ENCODE assay signal across 8 cellular contexts in genomic region chr2:72605836-72606442, GRCh38.
A peak's percentile ranks its signal among the peaks of the same experiment; 100 is the strongest.
DNase-seq lines count a peak whose midpoint lies in the region; ATAC-seq and TF ChIP-seq lines count a peak whose summit lies in the region.

No MANE protein-coding gene starts in this region.

- peaks cover 6% of the 10 kb centered on the region for H3F3A ChIP-seq in SK-N-SH (replicated peaks; ENCODE audit: insufficient read depth)

- no peaks in the 10 kb centered on the region; the same call in 1 of the 2 replicates for H3K9me3 ChIP-seq in SK-N-SH
- no peaks in the 10 kb centered on the region for H3K9me3 ChIP-seq in esophagus muscularis mucosa
- H3K9me3 ChIP-seq in tibial artery = no peaks in the 10 kb centered on the region

- H3K9me2 ChIP-seq in SK-N-SH = no peaks in the 10 kb centered on the region

- H3K36me3 ChIP-seq in SK-N-SH (replicated peaks in 1 of 2; ENCODE audit: control insufficient read depth in 1 of 2, insufficient read depth in 2 of 2, low read length in 1 of 2) (peaks cover 0 to 8% of the 10 kb centered on the region in 2 experiments), esophagus muscularis mucosa (no peaks in the 10 kb centered on the region), tibial artery (no peaks in the 10 kb centered on the region)

- H4K20me1 ChIP-seq in SK-N-SH (ENCODE audit: insufficient read depth) = no peaks in the 10 kb centered on the region

- H3K4me2 ChIP-seq in SK-N-SH = no peak overlapping the region

- no peak for TF ChIP-seq EP300 in SK-N-SH (IDR thresholded peaks at IDR 0.05; ENCODE audit: borderline replicate concordance in 1 of 2, low read depth in 1 of 2, low read length in 1 of 2)
- TF ChIP-seq EP300 in esophagus muscularis mucosa (IDR thresholded peaks at IDR 0.05) = no peak

- H3K27me3 ChIP-seq in SK-N-SH (ENCODE audit: insufficient read depth) (no peaks in the 10 kb centered on the region), esophagus muscularis mucosa (no peaks in the 10 kb centered on the region), tibial artery (no peaks in the 10 kb centered on the region)

- peak; percentile 16 for DNase-seq in SK-N-SH
- peak; percentile 28 for DNase-seq in NCI-H2227 treated with DMSO at 0.1 percent for 48 hours (lab: John Stamatoyannopoulos, UW)
- DNase-seq in esophagus muscularis mucosa (ENCODE audit: extremely low spot score) = no peak
- DNase-seq in tibial artery = no peak
- no peak for DNase-seq in GOT3 (lab: John Stamatoyannopoulos, UW)
- DNase-seq in activated T-helper 1 cell treated with anti-CD3 and anti-CD28 coated beads, Interleukin-12 subunit alpha, Interleukin-12 subunit beta, Interleukin-2, Interleukin-4 antibody, amounts not matched to agents 30 ng/mL and 10 ng/mL and 1 ng/mL, durations not matched to agents 14 hours and 24 hours and 36 hours (ENCODE audit: low spot score) = no peak
- DNase-seq in stimulated activated naive CD8-positive, alpha-beta T cell treated with anti-CD3 and anti-CD28 coated beads, Interleukin-15, amount 100 ng/mL, for 72 hours = no peak

- TF ChIP-seq CTCF in SK-N-SH (IDR thresholded peaks at IDR 0.05) (peak; percentile 85), esophagus muscularis mucosa (IDR thresholded peaks at IDR 0.05) (peak; percentile 43 to 70 (median 52)), tibial artery (IDR thresholded peaks at IDR 0.05) (peak; percentile 16 to 50)

- no peak overlapping the region for H2AFZ ChIP-seq in SK-N-SH (ENCODE audit: low read depth)

- no peak overlapping the region for H3K9ac ChIP-seq in SK-N-SH

- H3K9me3 Mint-ChIP-seq in activated T-helper 1 cell treated with anti-CD3 and anti-CD28 coated beads, Interleukin-12 subunit alpha, Interleukin-12 subunit beta, Interleukin-2, Interleukin-4 antibody, amounts not matched to agents 30 ng/mL and 10 ng/mL and 1 ng/mL, durations not matched to agents 14 hours and 24 hours and 36 hours = no peaks in the 10 kb centered on the region
- H3K9me3 Mint-ChIP-seq in stimulated activated naive CD8-positive, alpha-beta T cell treated with anti-CD3 and anti-CD28 coated beads, Interleukin-15, amount 100 ng/mL, for 72 hours = peaks cover 0 to 7% of the 10 kb centered on the region in 2 donors

- POLR2A ChIA-PET in SK-N-SH (lab: Yijun Ruan, JAX) = no interaction called here

- no peak overlapping the region for H3K4me3 Mint-ChIP-seq in activated T-helper 1 cell treated with anti-CD3 and anti-CD28 coated beads, Interleukin-12 subunit alpha, Interleukin-12 subunit beta, Interleukin-2, Interleukin-4 antibody, amounts not matched to agents 30 ng/mL and 10 ng/mL and 1 ng/mL, durations not matched to agents 14 hours and 24 hours and 36 hours
- no peak overlapping the region for H3K4me3 Mint-ChIP-seq in stimulated activated naive CD8-positive, alpha-beta T cell treated with anti-CD3 and anti-CD28 coated beads, Interleukin-15, amount 100 ng/mL, for 72 hours

- no peaks in the 10 kb centered on the region for H3K79me2 ChIP-seq in SK-N-SH (ENCODE audit: insufficient read depth)

- H3K36me3 Mint-ChIP-seq in activated T-helper 1 cell treated with anti-CD3 and anti-CD28 coated beads, Interleukin-12 subunit alpha, Interleukin-12 subunit beta, Interleukin-2, Interleukin-4 antibody, amounts not matched to agents 30 ng/mL and 10 ng/mL and 1 ng/mL, durations not matched to agents 14 hours and 24 hours and 36 hours (ENCODE audit: low read depth) = no peaks in the 10 kb centered on the region

- H3K4me3 ChIP-seq in SK-N-SH (ENCODE audit: low read depth in 2 of 2, low read length in 1 of 2) (peak overlapping the region in 1 of 2 experiments; percentile 11; a peak in 1 of 4 replicates), esophagus muscularis mucosa (no peak overlapping the region), tibial artery (no peak overlapping the region)

- TF ChIP-seq RAD21 in SK-N-SH (IDR thresholded peaks at IDR 0.05; ENCODE audit: low read length) = peak; percentile 58

- H3K27me3 Mint-ChIP-seq in activated T-helper 1 cell treated with anti-CD3 and anti-CD28 coated beads, Interleukin-12 subunit alpha, Interleukin-12 subunit beta, Interleukin-2, Interleukin-4 antibody, amounts not matched to agents 30 ng/mL and 10 ng/mL and 1 ng/mL, durations not matched to agents 14 hours and 24 hours and 36 hours (ENCODE audit: insufficient read depth) = peaks cover 7% of the 10 kb centered on the region
- no peaks in the 10 kb centered on the region for H3K27me3 Mint-ChIP-seq in stimulated activated naive CD8-positive, alpha-beta T cell treated with anti-CD3 and anti-CD28 coated beads, Interleukin-15, amount 100 ng/mL, for 72 hours

- ATAC-seq in SK-N-SH treated with all-trans-retinoic acid at 6 μM for 48 hours = no peak
- no peak for ATAC-seq in stimulated activated naive CD8-positive, alpha-beta T cell treated with anti-CD3 and anti-CD28 coated beads, Interleukin-15, amount 100 ng/mL, for 72 hours

- H3K27ac ChIP-seq in SK-N-SH (ENCODE audit: low read depth in 2 of 2, low read length in 1 of 2) (no peak overlapping the region), esophagus muscularis mucosa (replicated peaks in 1 of 4) (no peak overlapping the region), tibial artery (no peak overlapping the region)

- 67% methylated on average over 3 of the region's 3 CpGs for WGBS in SK-N-SH (ENCODE audit: low lambda C conversion rate)
- 81% methylated on average over 3 of the region's 3 CpGs for WGBS in esophagus muscularis mucosa

- intact Hi-C loops in esophagus muscularis mucosa (cut with DNase I) (no loop called here), tibial artery (cut with DNase I; ENCODE audit: low total_unique reads) (no loop called here)
- intact Hi-C loops in activated T-helper 1 cell treated with anti-CD3 and anti-CD28 coated beads, Interleukin-12 subunit alpha, Interleukin-12 subunit beta, Interleukin-2, Interleukin-4 antibody, amounts not matched to agents 30 ng/mL and 10 ng/mL and 1 ng/mL, durations not matched to agents 14 hours and 24 hours and 36 hours (cut with micrococcal nuclease) = no loop called here

- no peak overlapping the region for H3K27ac Mint-ChIP-seq in activated T-helper 1 cell treated with anti-CD3 and anti-CD28 coated beads, Interleukin-12 subunit alpha, Interleukin-12 subunit beta, Interleukin-2, Interleukin-4 antibody, amounts not matched to agents 30 ng/mL and 10 ng/mL and 1 ng/mL, durations not matched to agents 14 hours and 24 hours and 36 hours
- H3K27ac Mint-ChIP-seq in stimulated activated naive CD8-positive, alpha-beta T cell treated with anti-CD3 and anti-CD28 coated beads, Interleukin-15, amount 100 ng/mL, for 72 hours = no peak overlapping the region

- H3K4me1 ChIP-seq in SK-N-SH (ENCODE audit: control insufficient read depth in 1 of 2, insufficient read depth in 2 of 2, low read depth in 1 of 2, low read length in 1 of 2) (peaks cover 0 to 13% of the 10 kb centered on the region in 2 experiments; a peak in 1 of 4 replicates), esophagus muscularis mucosa (no peaks in the 10 kb centered on the region), tibial artery (no peaks in the 10 kb centered on the region)

- CTCF ChIA-PET in SK-N-SH (lab: Yijun Ruan, JAX) = interaction anchor here (0.6 to 3.0 kb wide), 26 partner anchors 9 to 1306 kb away, joined by 3 to 23 read pairs (median 3); no protein-coding TSS in a partner anchor

- H3K4me1 Mint-ChIP-seq in activated T-helper 1 cell treated with anti-CD3 and anti-CD28 coated beads, Interleukin-12 subunit alpha, Interleukin-12 subunit beta, Interleukin-2, Interleukin-4 antibody, amounts not matched to agents 30 ng/mL and 10 ng/mL and 1 ng/mL, durations not matched to agents 14 hours and 24 hours and 36 hours (ENCODE audit: low read depth) = peaks cover 8% of the 10 kb centered on the region
- peaks cover 20% of the 10 kb centered on the region for H3K4me1 Mint-ChIP-seq in stimulated activated naive CD8-positive, alpha-beta T cell treated with anti-CD3 and anti-CD28 coated beads, Interleukin-15, amount 100 ng/mL, for 72 hours

- TF ChIP-seq POLR2A in esophagus muscularis mucosa (IDR thresholded peaks at IDR 0.05; ENCODE audit: low read depth) = no peak

TF ChIP-seq in SK-N-SH, 30 proteins besides CTCF, POLR2A, EP300 and RAD21:
- no peak for TF ChIP-seq SIN3A (IDR thresholded peaks at IDR 0.05; ENCODE audit: borderline replicate concordance, low read depth, low read length)
TF ChIP-seq in SK-N-SH: peak in this region for 0.

TF ChIP-seq in SK-N-SH treated with all-trans-retinoic acid at 6 μM for 48 hours, 23 proteins besides CTCF, POLR2A, EP300 and RAD21 (continues in another document):
- TF ChIP-seq ESRRG (CRISPR knock-in tag; IDR thresholded peaks at IDR 0.05) (no peak), CSDC2 (CRISPR knock-in tag; IDR thresholded peaks at IDR 0.05) (no peak), PPARA (CRISPR knock-in tag; IDR thresholded peaks at IDR 0.05; ENCODE audit: borderline replicate concordance) (no peak), ZNF70 (CRISPR knock-in tag; IDR thresholded peaks at IDR 0.05) (no peak), GLIS3 (CRISPR knock-in tag; IDR thresholded peaks at IDR 0.05) (no peak), POU6F1 (CRISPR knock-in tag; IDR thresholded peaks at IDR 0.05; ENCODE audit: borderline replicate concordance, low read depth) (no peak), ZNF565 (CRISPR knock-in tag; conservative IDR thresholded peaks at IDR 0.05; ENCODE audit: low read depth) (no peak), ZFP3 (CRISPR knock-in tag; IDR thresholded peaks at IDR 0.05) (no peak), SNAI2 (CRISPR knock-in tag; IDR thresholded peaks at IDR 0.05) (no peak), ZFP30 (CRISPR knock-in tag; IDR thresholded peaks at IDR 0.05) (no peak), RARB (CRISPR knock-in tag; IDR thresholded peaks at IDR 0.05) (no peak), ARNTL (CRISPR knock-in tag; IDR thresholded peaks at IDR 0.05; ENCODE audit: borderline replicate concordance, low read depth) (no peak), ZNF8 (CRISPR knock-in tag; IDR thresholded peaks at IDR 0.05) (no peak)

Comparison
In these comparisons a context has a peak if more than half of its experiments do, and no peak if none do; other contexts are left out.
1. DNase-seq: peak in SK-N-SH (single experiment) and NCI-H2227 treated with DMSO at 0.1 percent for 48 hours (single experiment); none in esophagus muscularis mucosa (single experiment), tibial artery (0 of 2), GOT3 (single experiment), activated T-helper 1 cell treated with anti-CD3 and anti-CD28 coated beads, Interleukin-12 subunit alpha, Interleukin-12 subunit beta, Interleukin-2, Interleukin-4 antibody, amounts not matched to agents 30 ng/mL and 10 ng/mL and 1 ng/mL, durations not matched to agents 14 hours and 24 hours and 36 hours (single experiment) and stimulated activated naive CD8-positive, alpha-beta T cell treated with anti-CD3 and anti-CD28 coated beads, Interleukin-15, amount 100 ng/mL, for 72 hours (0 of 2).
2. CTCF ChIP-seq: peak in every context shown above with its lines; median percentile 85 in SK-N-SH; 52 in esophagus muscularis mucosa; 33 in tibial artery.